ENCODE assay signal across 10 cellular contexts in genomic region chr2:71618327-71619113, GRCh38.
DNase-seq lines count a peak whose midpoint lies in the region; ATAC-seq, FAIRE-seq and TF ChIP-seq lines count a peak whose summit lies in the region.
"Had no signal": no experiment of that assay in that cellular context is flagged by ENCODE, and none has a peak within 500 bp of the region (broad histone marks: within the 10 kb centered on the region; RNA-seq: fewer than 3 reads in every experiment).

No MANE protein-coding gene starts in this region.

- TF ChIP-seq RAD21 in HCT116 (IDR thresholded peaks at IDR 0.05; ENCODE audit: low read depth) (no peak), GM12878 (IDR thresholded peaks at IDR 0.05; ENCODE audit: insufficient read depth, low read depth, low read length) (no peak)

- H2AFZ ChIP-seq in HCT116 (ENCODE audit: low read depth, low read length, poor library complexity, severe bottlenecking), result no peak overlapping the region
- no peak overlapping the region for H2AFZ ChIP-seq in GM12878 (ENCODE audit: control insufficient read depth, low read depth, low read length)

- H3K36me3 ChIP-seq in HCT116 (ENCODE audit: control insufficient read depth in 1 of 2, insufficient read depth in 2 of 2, low read length in 2 of 2) (no peaks in the 10 kb centered on the region), GM12878 (ENCODE audit: control insufficient read depth in 2 of 2, insufficient read depth in 2 of 2, low read length in 1 of 2) (no peaks in the 10 kb centered on the region)
- H3K36me3 ChIP-seq in naive thymus-derived CD4-positive, alpha-beta T cell (ENCODE audit: control insufficient read depth in 2 of 3, insufficient read depth in 3 of 3, low read length in 3 of 3), result no peaks in the 10 kb centered on the region

- no peak overlapping the region for H3K4me3 Mint-ChIP-seq in naive thymus-derived CD4-positive, alpha-beta T cell
- H3K4me3 Mint-ChIP-seq: CD8-positive, alpha-beta T cell had no signal

- H3K9me3 Mint-ChIP-seq in naive thymus-derived CD4-positive, alpha-beta T cell, result no peaks in the 10 kb centered on the region
- H3K9me3 Mint-ChIP-seq: CD8-positive, alpha-beta T cell had no signal

- no peaks in the 10 kb centered on the region for H3K9me3 ChIP-seq in HCT116 (ENCODE audit: control insufficient read depth in 1 of 2, insufficient read depth in 1 of 2, low read depth in 1 of 2, low read length in 2 of 2)
- H3K9me3 ChIP-seq in GM12878 (replicated peaks; ENCODE audit: control insufficient read depth, insufficient read depth, low read length), result no peaks in the 10 kb centered on the region
- H3K9me3 ChIP-seq in naive thymus-derived CD4-positive, alpha-beta T cell (ENCODE audit: control insufficient read depth in 2 of 3, low read length in 3 of 3), result no peaks in the 10 kb centered on the region

- H3K79me2 ChIP-seq in HCT116 (ENCODE audit: insufficient read depth, low read length) (no peaks in the 10 kb centered on the region), GM12878 (ENCODE audit: control insufficient read depth, insufficient read depth, low read length) (no peaks in the 10 kb centered on the region)

- H4K20me1 ChIP-seq in HCT116 (ENCODE audit: insufficient read depth) (no peaks in the 10 kb centered on the region), GM12878 (ENCODE audit: control insufficient read depth, insufficient read depth) (no peaks in the 10 kb centered on the region)

- H3K4me2 ChIP-seq in HCT116 (ENCODE audit: low read length) (no peak overlapping the region), GM12878 (ENCODE audit: control insufficient read depth, insufficient read depth) (no peak overlapping the region)
- H3K4me2 ChIP-seq: smooth muscle cell had no signal

- POLR2A ChIA-PET in HCT116 (lab: Charles Lee), result no interaction called here
- POLR2A ChIA-PET in GM12878 (lab: Charles Lee), result no interaction called here
- POLR2A ChIA-PET in naive thymus-derived CD4-positive, alpha-beta T cell (lab: Charles Lee), result no interaction called here

- TF ChIP-seq EP300 in GM12878 (IDR thresholded peaks at IDR 0.05; ENCODE audit: borderline replicate concordance in 1 of 2, control insufficient read depth in 1 of 2, low read depth in 2 of 2, low read length in 2 of 2), result no peak

- H3K36me3 Mint-ChIP-seq in naive thymus-derived CD4-positive, alpha-beta T cell, result no peaks in the 10 kb centered on the region
- H3K36me3 Mint-ChIP-seq: CD8-positive, alpha-beta T cell had no signal

- in situ Hi-C loops in GM12878 (cut with MboI), result no loop called here

- TF ChIP-seq POLR2A in HCT116 (IDR thresholded peaks at IDR 0.05; ENCODE audit: borderline replicate concordance, extremely low read depth, insufficient read depth, insufficient read length), result no peak
- TF ChIP-seq POLR2A in GM12878 (IDR thresholded peaks at IDR 0.05; ENCODE audit: low read depth, low read length), result no peak

- H3K27me3 ChIP-seq in HCT116 (ENCODE audit: insufficient read depth, low read length), result no peaks in the 10 kb centered on the region
- no peaks in the 10 kb centered on the region for H3K27me3 ChIP-seq in GM12878 (replicated peaks in 1 of 2; ENCODE audit: control insufficient read depth in 2 of 2, insufficient read depth in 2 of 2, low read length in 1 of 2)
- H3K27me3 ChIP-seq in naive thymus-derived CD4-positive, alpha-beta T cell (ENCODE audit: control insufficient read depth in 2 of 2, insufficient read depth in 2 of 2, low read length in 2 of 2), result no peaks in the 10 kb centered on the region

- CTCF ChIA-PET in HCT116 (lab: Charles Lee), result no interaction called here
- CTCF ChIA-PET in GM12878 (lab: Yijun Ruan, JAX), result no interaction called here
- CTCF ChIA-PET in naive thymus-derived CD4-positive, alpha-beta T cell (lab: Charles Lee), result no interaction called here

- H3K4me1 ChIP-seq in HCT116 (ENCODE audit: control insufficient read depth in 1 of 2, insufficient read depth in 2 of 2, low read length in 2 of 2) (no peaks in the 10 kb centered on the region), GM12878 (ENCODE audit: control insufficient read depth, insufficient read depth, low read length) (no peaks in the 10 kb centered on the region)
- H3K4me1 ChIP-seq in naive thymus-derived CD4-positive, alpha-beta T cell (ENCODE audit: control insufficient read depth in 2 of 2, insufficient read depth in 2 of 2, low read length in 2 of 2), result no peaks in the 10 kb centered on the region

- peak; percentile 75 for FAIRE-seq in GM12878 (lab: Jason Lieb, UNC)

- TF ChIP-seq CTCF in HCT116 (IDR thresholded peaks at IDR 0.05 in 2 of 3, conservative IDR thresholded peaks at IDR 0.05 in 1 of 3; ENCODE audit: borderline replicate concordance in 1 of 3, insufficient read depth in 1 of 3, low read depth in 2 of 3, low read length in 2 of 3) (no peak), GM12878 (IDR thresholded peaks at IDR 0.05 in 2 of 3, conservative IDR thresholded peaks at IDR 0.05 in 1 of 3; ENCODE audit: control insufficient read depth in 2 of 3, extremely low read depth in 1 of 3, insufficient read depth in 1 of 3, low read depth in 3 of 3, low read length in 3 of 3) (no peak)

- ATAC-seq in HCT116 (peak; percentile 34), GM12878 (peak; percentile 37; the same call in 2 of the 3 replicates), HG02623 (IDR thresholded peaks at IDR 0.05; ENCODE audit: unreplicated experiment) (no peak)
- peak; percentile 12 for ATAC-seq in naive thymus-derived CD4-positive, alpha-beta T cell
- ATAC-seq: CD8-positive, alpha-beta T cell had no signal

- H3K9ac ChIP-seq in HCT116 (ENCODE audit: low read length) (no peak overlapping the region), GM12878 (ENCODE audit: control insufficient read depth, insufficient read depth, low read length) (no peak overlapping the region)

- WGBS in GM12878 (ENCODE audit: insufficient coverage, insufficient replicate concordance, low lambda C conversion rate, missing lambda C conversion rate), result 36% methylated on average over 10 of the region's 12 CpGs

- H3K27ac ChIP-seq in HCT116 (ENCODE audit: low read depth, low read length) (no peak overlapping the region; the same call in 1 of the 2 replicates), GM12878 (ENCODE audit: control insufficient read depth, insufficient read depth) (no peak overlapping the region)
- no peak overlapping the region for H3K27ac ChIP-seq in naive thymus-derived CD4-positive, alpha-beta T cell (ENCODE audit: low read depth, low read length)

- peaks cover 0 to 19% (median 15%) of the 10 kb centered on the region in 5 donors for H3K27me3 Mint-ChIP-seq in naive thymus-derived CD4-positive, alpha-beta T cell

- intact Hi-C loops in HCT116 (cut with micrococcal nuclease), result no loop called here
- intact Hi-C loops in GM12878 (cut with micrococcal nuclease; ENCODE audit: unreplicated experiment), result no loop called here
- intact Hi-C loops in naive thymus-derived CD4-positive, alpha-beta T cell (cut with micrococcal nuclease), result no loop called here

- H3K9me2 ChIP-seq in HCT116 (ENCODE audit: insufficient read depth), result no peaks in the 10 kb centered on the region

- RAD21 ChIA-PET in HCT116 (lab: Charles Lee; ENCODE audit: low non-redundant PET in 1 of 2, low total read pairs in 2 of 2, uncharacterized antibody in 2 of 2, unreplicated experiment in 2 of 2), result no interaction called here
- RAD21 ChIA-PET in GM12878 (lab: Charles Lee; ENCODE audit: unreplicated experiment), result no interaction called here

- H3K27ac Mint-ChIP-seq in naive thymus-derived CD4-positive, alpha-beta T cell, result no peak overlapping the region
- H3K27ac Mint-ChIP-seq: CD8-positive, alpha-beta T cell had no signal

- no TSS peak for BruUV-seq in HCT116 (replicated peaks; lab: Mats Ljungman, UMichigan)
- BruUV-seq in GM12878 (replicated peaks; lab: Mats Ljungman, UMichigan), result no TSS peak

- SMC1A ChIA-PET in GM12878 (lab: Charles Lee; ENCODE audit: uncharacterized antibody, unreplicated experiment), result no interaction called here

- no peaks in the 10 kb centered on the region for H3K4me1 Mint-ChIP-seq in naive thymus-derived CD4-positive, alpha-beta T cell

- H3K4me3 ChIP-seq in HCT116 (replicated peaks in 1 of 2; ENCODE audit: low read depth in 1 of 2, low read length in 2 of 2) (no peak overlapping the region), GM12878 (no peak overlapping the region)
- H3K4me3 ChIP-seq in naive thymus-derived CD4-positive, alpha-beta T cell (ENCODE audit: low read length), result no peak overlapping the region
- H3K4me3 ChIP-seq: smooth muscle cell had no signal

- DNase-seq in AG20443 (ENCODE audit: low spot score) (peak; percentile 7), HCT116 (ENCODE audit: low read depth, low spot score) (no peak), GM12878 (ENCODE audit: low read depth, low spot score) (no peak), HPDE6-E6E7 (ENCODE audit: extremely low spot score) (no peak), inferior parietal cortex (ENCODE audit: extremely low spot score) (no peak)
- DNase-seq in naive thymus-derived CD4-positive, alpha-beta T cell, result no peak
- no peak for DNase-seq in activated CD4-positive, alpha-beta T cell treated with anti-CD3 and anti-CD28 coated beads, Interleukin-2, amount 50 U/mL, for 48 hours

TF ChIP-seq in HCT116, 20 proteins besides CTCF, POLR2A, EP300 and RAD21 (continues in another document):
- TF ChIP-seq ZNF274 (IDR thresholded peaks at IDR 0.05; ENCODE audit: low read depth, low read length), result no peak
- TF ChIP-seq, protein P1, sequence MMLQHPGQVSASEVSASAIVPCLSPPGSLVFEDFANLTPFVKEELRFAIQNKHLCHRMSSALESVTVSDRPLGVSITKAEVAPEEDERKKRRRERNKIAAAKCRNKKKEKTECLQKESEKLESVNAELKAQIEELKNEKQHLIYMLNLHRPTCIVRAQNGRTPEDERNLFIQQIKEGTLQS (IDR thresholded peaks at IDR 0.05), result no peak
- TF ChIP-seq EZH2phosphoT487 (IDR thresholded peaks at IDR 0.05; ENCODE audit: borderline replicate concordance), result no peak
- TF ChIP-seq EZH2 (IDR thresholded peaks at IDR 0.05), result no peak
- TF ChIP-seq YY1 (IDR thresholded peaks at IDR 0.05; ENCODE audit: extremely low read depth, insufficient replicate concordance, low read depth, low read length), result no peak

TF ChIP-seq in GM12878, 131 proteins besides CTCF, POLR2A, EP300 and RAD21 (continues in another document):
- TF ChIP-seq EED (IDR thresholded peaks at IDR 0.05; ENCODE audit: low read depth), result no peak
- TF ChIP-seq, protein P2, sequence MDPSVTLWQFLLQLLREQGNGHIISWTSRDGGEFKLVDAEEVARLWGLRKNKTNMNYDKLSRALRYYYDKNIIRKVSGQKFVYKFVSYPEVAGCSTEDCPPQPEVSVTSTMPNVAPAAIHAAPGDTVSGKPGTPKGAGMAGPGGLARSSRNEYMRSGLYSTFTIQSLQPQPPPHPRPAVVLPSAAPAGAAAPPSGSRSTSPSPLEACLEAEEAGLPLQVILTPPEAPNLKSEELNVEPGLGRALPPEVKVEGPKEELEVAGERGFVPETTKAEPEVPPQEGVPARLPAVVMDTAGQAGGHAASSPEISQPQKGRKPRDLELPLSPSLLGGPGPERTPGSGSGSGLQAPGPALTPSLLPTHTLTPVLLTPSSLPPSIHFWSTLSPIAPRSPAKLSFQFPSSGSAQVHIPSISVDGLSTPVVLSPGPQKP (IDR thresholded peaks at IDR 0.05; ENCODE audit: low read depth, low read length), result no peak
- TF ChIP-seq RAD51 (IDR thresholded peaks at IDR 0.05), result no peak
- no peak for TF ChIP-seq MXI1 (IDR thresholded peaks at IDR 0.05; ENCODE audit: low read depth, low read length)
